1 cellular context compared by ENCODE assay signal in genomic region chr17:4307179-4307930, GRCh38.
TF ChIP-seq lines count a peak whose summit lies in the region.

No MANE protein-coding gene starts in this region.

TF ChIP-seq in GM23338, 12 proteins besides CTCF, POLR2A, EP300 and RAD21 (continued from another document):
- peak; percentile 53 for TF ChIP-seq ZNF462 (CRISPR knock-in tag; IDR thresholded peaks at IDR 0.05)
